ENCODE assay signal across 15 cellular contexts in genomic region chr9:128087262-128087661, GRCh38.
"Had no signal": no experiment of that assay in that cellular context is flagged by ENCODE, and none has a peak within 500 bp of the region (broad histone marks: within the 10 kb centered on the region; RNA-seq: fewer than 3 reads in every experiment).

No MANE protein-coding gene starts in this region.

- H3K36me3 ChIP-seq: brain microvascular endothelial cell, ovary, sigmoid colon had no signal

- ATAC-seq: stimulated activated naive CD8-positive, alpha-beta T cell treated with anti-CD3 and anti-CD28 coated beads, Interleukin-15, amount 100 ng/mL, for 72 hours; upper lobe of right lung had no signal

- H3K9me3 ChIP-seq: ovary, sigmoid colon, testis, upper lobe of right lung had no signal

- H3K9me3 Mint-ChIP-seq: dendritic cell treated with granulocyte-macrophage colony-stimulating factor and Interleukin-4, amounts not matched to agents 40 ng/mL and 50 ng/mL, for 4 days; stimulated activated naive CD8-positive, alpha-beta T cell treated with anti-CD3 and anti-CD28 coated beads, Interleukin-15, amount 100 ng/mL, for 72 hours had no signal

- H3K27ac ChIP-seq: brain microvascular endothelial cell, sigmoid colon, testis, upper lobe of right lung had no signal

- H3K27me3 ChIP-seq: brain microvascular endothelial cell, ovary, sigmoid colon, testis, upper lobe of right lung had no signal

- H3K4me3 ChIP-seq: ovary, sigmoid colon, testis, upper lobe of right lung had no signal

- DNase-seq: activated CD4-positive, alpha-beta T cell treated with anti-CD3 and anti-CD28 coated beads for 1 hour; activated CD4-positive, alpha-beta T cell treated with anti-CD3 and anti-CD28 coated beads, Interleukin-2, amount 50 U/mL, for 4 hours; activated naive CD4-positive, alpha-beta T cell treated with anti-CD3 and anti-CD28 coated beads, Interleukin-2, amount 50 U/mL, for 16 hours; brain microvascular endothelial cell; effector memory CD4-positive, alpha-beta T cell; foreskin melanocyte; mesendoderm; ovary; sigmoid colon; stimulated activated CD4-positive, alpha-beta T cell treated with anti-CD3 and anti-CD28 coated beads, Interleukin-1b, Interleukin-23, amount 100 ng/mL, for 48 hours; stimulated activated naive CD8-positive, alpha-beta T cell treated with anti-CD3 and anti-CD28 coated beads, Interleukin-15, amount 100 ng/mL, for 72 hours; SW 1271; testis had no signal

- H3K27me3 Mint-ChIP-seq: dendritic cell treated with granulocyte-macrophage colony-stimulating factor and Interleukin-4, amounts not matched to agents 40 ng/mL and 50 ng/mL, for 4 days; stimulated activated naive CD8-positive, alpha-beta T cell treated with anti-CD3 and anti-CD28 coated beads, Interleukin-15, amount 100 ng/mL, for 72 hours had no signal

- H3K27ac Mint-ChIP-seq: dendritic cell treated with granulocyte-macrophage colony-stimulating factor and Interleukin-4, amounts not matched to agents 40 ng/mL and 50 ng/mL, for 4 days; stimulated activated naive CD8-positive, alpha-beta T cell treated with anti-CD3 and anti-CD28 coated beads, Interleukin-15, amount 100 ng/mL, for 72 hours had no signal

- H3K4me3 Mint-ChIP-seq: dendritic cell treated with granulocyte-macrophage colony-stimulating factor and Interleukin-4, amounts not matched to agents 40 ng/mL and 50 ng/mL, for 4 days; stimulated activated naive CD8-positive, alpha-beta T cell treated with anti-CD3 and anti-CD28 coated beads, Interleukin-15, amount 100 ng/mL, for 72 hours had no signal
